1 cellular context compared by ENCODE assay signal in the genomic region with DNA sequence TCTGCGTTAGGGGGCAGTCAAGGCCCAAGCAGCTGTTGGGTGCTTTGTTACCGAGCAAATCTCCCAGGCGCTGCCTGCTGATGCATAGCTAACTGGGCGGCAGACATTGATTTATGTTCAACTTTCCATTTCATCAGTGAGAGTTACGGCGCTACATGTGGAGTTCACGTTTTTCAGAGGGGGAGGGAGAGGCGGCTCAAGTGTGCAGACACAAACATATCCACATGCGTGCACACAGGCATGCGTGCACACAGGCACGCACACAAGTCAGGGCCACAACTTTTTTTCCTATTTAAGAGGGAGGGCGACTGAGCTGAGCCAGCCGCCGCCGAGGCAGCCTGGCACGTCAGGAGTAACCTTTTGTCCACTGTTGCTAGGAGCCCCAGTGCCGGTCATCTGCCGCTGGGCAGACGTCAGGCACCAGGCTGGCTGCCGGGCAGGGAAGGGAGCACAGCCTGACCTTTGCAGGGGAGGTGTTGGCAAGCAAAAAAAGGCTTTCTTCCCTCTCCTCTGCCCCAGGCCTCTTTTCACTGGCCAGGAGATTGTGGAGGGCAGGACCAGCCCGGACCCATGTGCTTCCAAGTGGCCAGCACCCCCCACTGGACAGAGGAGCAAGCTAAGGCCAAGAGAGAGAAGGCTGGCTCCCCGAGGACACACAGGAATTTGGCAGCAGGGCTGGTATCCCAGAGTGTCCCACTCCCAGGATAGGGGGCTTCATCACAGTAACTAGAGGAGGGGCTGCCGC.
TF ChIP-seq lines count a peak whose summit lies in the region.

No MANE protein-coding gene starts in this region.

TF ChIP-seq in Ishikawa, 13 proteins besides CTCF, POLR2A, EP300 and RAD21 (continued from another document):
- TF ChIP-seq TCF12 (IDR thresholded peaks at IDR 0.05; ENCODE audit: low read depth) = peak; percentile 95
